15 cellular contexts compared by ENCODE assay signal in genomic region chr22:39493759-39494158, GRCh38. TPM values are rescaled to one million over a fixed set of nuclear protein-coding genes. Genes with fewer than 3 reads are reported as not detected.
DNase-seq lines count a peak whose midpoint lies in the region; ATAC-seq lines count a peak whose summit lies in the region.
"Had no signal": no experiment of that assay in that cellular context is flagged by ENCODE, and none has a peak within 500 bp of the region (broad histone marks: within the 10 kb centered on the region; RNA-seq: fewer than 3 reads in every experiment).

No MANE protein-coding gene starts in this region.

- H3K9me2 ChIP-seq in Karpas-422 (replicated peaks; ENCODE audit: insufficient read depth, low read length): no peaks in the 10 kb centered on the region

- H3K4me3 ChIP-seq in CD4-positive, alpha-beta memory T cell (ENCODE audit: low read length in 2 of 2): no peak overlapping the region
- no peak overlapping the region for H3K4me3 ChIP-seq in Karpas-422 (ENCODE audit: low read length)

- no peak overlapping the region for H3K4me2 ChIP-seq in Karpas-422 (ENCODE audit: low read depth, low read length, poor library complexity, severe bottlenecking)

- H3K4me3 Mint-ChIP-seq in CD4-positive, alpha-beta memory T cell: no peak overlapping the region
- H3K4me3 Mint-ChIP-seq: immature natural killer cell; stimulated activated naive CD8-positive, alpha-beta T cell treated with anti-CD3 and anti-CD28 coated beads, Interleukin-15, amount 100 ng/mL, for 72 hours; T-helper 1 cell treated with Interleukin-12 subunit alpha and Interleukin-12 subunit beta and Interleukin-4 antibody, amounts not matched to agents 30 μg/mL and 1 μg/mL, for 36 hours had no signal

- no peaks in the 10 kb centered on the region for H3K36me3 Mint-ChIP-seq in CD4-positive, alpha-beta memory T cell
- H3K36me3 Mint-ChIP-seq: immature natural killer cell, naive B cell had no signal

- H3K9me3 Mint-ChIP-seq in CD4-positive, alpha-beta memory T cell: no peaks in the 10 kb centered on the region
- H3K9me3 Mint-ChIP-seq: immature natural killer cell; naive B cell; stimulated activated naive CD8-positive, alpha-beta T cell treated with anti-CD3 and anti-CD28 coated beads, Interleukin-15, amount 100 ng/mL, for 72 hours; T-helper 1 cell treated with Interleukin-12 subunit alpha and Interleukin-12 subunit beta and Interleukin-4 antibody, amounts not matched to agents 30 μg/mL and 1 μg/mL, for 36 hours had no signal

- peaks cover 6% of the 10 kb centered on the region for H3K4me1 ChIP-seq in CD4-positive, alpha-beta memory T cell (ENCODE audit: insufficient read depth, low read length)
- H3K4me1 ChIP-seq in Karpas-422 (ENCODE audit: low read length): peaks cover 33% of the 10 kb centered on the region

- POLR2A ChIA-PET in CD4-positive, alpha-beta memory T cell (lab: Charles Lee; ENCODE audit: partially characterized antibody): interaction anchor here (1.0 to 6.5 kb wide), 7 partner anchors 9 to 174 kb away, joined by 3 to 83 read pairs (median 7); partner anchors contain the start of genes ATF4, MIEF1 and RPL3

- H4K20me1 ChIP-seq in Karpas-422 (ENCODE audit: insufficient read depth, low read depth, low read length): peaks cover 23% of the 10 kb centered on the region; the same call in 1 of the 2 replicates

- H3K9ac ChIP-seq in Karpas-422 (ENCODE audit: low read length): no peak overlapping the region

- H2AFZ ChIP-seq in Karpas-422 (ENCODE audit: low read length): no peak overlapping the region

- peaks cover 7% of the 10 kb centered on the region for H3K79me2 ChIP-seq in Karpas-422 (ENCODE audit: low read length)

- intact Hi-C loops in CD4-positive, alpha-beta memory T cell (cut with micrococcal nuclease): loop anchor here (1.0 kb wide), 2 partner anchors 21 to 531 kb away; no protein-coding TSS in a partner anchor
- intact Hi-C loops in Right ventricle myocardium inferior (cut with DNase I): loop anchor here (5.0 kb wide), 1 partner anchor 34 kb away; no protein-coding TSS in a partner anchor

- no peaks in the 10 kb centered on the region for H3K36me3 ChIP-seq in CD4-positive, alpha-beta memory T cell (ENCODE audit: insufficient read depth, low read length)
- H3K36me3 ChIP-seq in Karpas-422 (ENCODE audit: insufficient read depth, low read length): peaks cover 13% of the 10 kb centered on the region

- H3K27ac ChIP-seq in CD4-positive, alpha-beta memory T cell (ENCODE audit: low read depth, low read length): no peak overlapping the region
- peak overlapping the region; percentile 27; the same call in 1 of the 2 replicates for H3K27ac ChIP-seq in Karpas-422 (ENCODE audit: low read length)

- peaks cover 8 to 20% (median 13%) of the 10 kb centered on the region in 4 donors for H3K4me1 Mint-ChIP-seq in CD4-positive, alpha-beta memory T cell

- peak overlapping the region in 4 of 7 donors; percentile 2 to 45 (median 35) for H3K27ac Mint-ChIP-seq in CD4-positive, alpha-beta memory T cell
- H3K27ac Mint-ChIP-seq: immature natural killer cell; T-helper 1 cell treated with Interleukin-12 subunit alpha and Interleukin-12 subunit beta and Interleukin-4 antibody, amounts not matched to agents 30 μg/mL and 1 μg/mL, for 36 hours had no signal

- no peaks in the 10 kb centered on the region for H3K27me3 ChIP-seq in CD4-positive, alpha-beta memory T cell (ENCODE audit: insufficient read depth, low read length)
- H3K27me3 ChIP-seq in Karpas-422 (ENCODE audit: low read length): no peaks in the 10 kb centered on the region

- ATAC-seq in HG02571 (IDR thresholded peaks at IDR 0.05; ENCODE audit: unreplicated experiment) (no peak), Right ventricle myocardium inferior (no peak)

- CTCF ChIA-PET in CD4-positive, alpha-beta memory T cell (lab: Charles Lee; ENCODE audit: partially characterized antibody): interaction anchor here (0.5 to 11.6 kb wide), 24 partner anchors 8 to 854 kb away, joined by 3 to 345 read pairs (median 4); partner anchors contain the start of genes ATF4, MIEF1, RPS19BP1 and TAB1

- no peaks in the 10 kb centered on the region for H3K9me3 ChIP-seq in CD4-positive, alpha-beta memory T cell (ENCODE audit: control insufficient read depth in 1 of 2, low read length in 2 of 2)
- no peaks in the 10 kb centered on the region for H3K9me3 ChIP-seq in Karpas-422 (ENCODE audit: low read length)
- H3K9me3 ChIP-seq: Caco-2 had no signal

- no peaks in the 10 kb centered on the region for H3K27me3 Mint-ChIP-seq in CD4-positive, alpha-beta memory T cell
- H3K27me3 Mint-ChIP-seq: naive B cell; stimulated activated naive CD8-positive, alpha-beta T cell treated with anti-CD3 and anti-CD28 coated beads, Interleukin-15, amount 100 ng/mL, for 72 hours had no signal

- no peak for DNase-seq in CD4-positive, alpha-beta memory T cell
- DNase-seq in Karpas-422 (no peak), dedifferentiated amniotic fluid mesenchymal stem cell (ENCODE audit: extremely low spot score) (peak; percentile 79), myocyte (ENCODE audit: low read depth) (peak; percentile 67), Right ventricle myocardium inferior (ENCODE audit: missing footprints) (no peak), superior temporal gyrus (ENCODE audit: extremely low spot score) (no peak)
- no peak for DNase-seq in activated effector memory CD4-positive, alpha-beta T cell treated with Interleukin-2 at 50 U/mL for 16 hours
- DNase-seq: activated CD4-positive, alpha-beta T cell treated with anti-CD3 and anti-CD28 coated beads, Interleukin-2, amount 50 U/mL, for 1 hour; activated effector memory CD4-positive, alpha-beta T cell treated with anti-CD3 and anti-CD28 coated beads, Interleukin-2, amount 50 U/mL, for 16 hours; naive B cell had no signal

RNA-seq across cellular contexts. Expression of gene MIEF1, which starts 8.3 kb away (rescaled TPM):
- 10 to 100 TPM; 40.5 to 44.3 TPM for total RNA-seq in CD4-positive, alpha-beta memory T cell
- 10 to 100 TPM; 15.4 to 27.5 TPM for polyA plus RNA-seq in CD4-positive, alpha-beta memory T cell
- total RNA-seq in Karpas-422 (2014; rRNA removed; shearing (Covaris generic); ENCODE audit: low replicate concordance): 23.2 and 25.0 TPM in 2 replicates
- total RNA-seq in myocyte: 21.0 TPM in 2 replicates
- 20.3 TPM for polyA plus RNA-seq in myocyte (2012)
- total RNA-seq in Right ventricle myocardium inferior: 17.3 TPM

RNA-seq across cellular contexts. Expression of gene ATF4, which starts 26.6 kb away (rescaled TPM):
- total RNA-seq in CD4-positive, alpha-beta memory T cell: 100 to 1,000 TPM; 265 to 278 TPM
- 100 to 1,000 TPM in 1 of 2 donors, 10 to 100 TPM in 1; 44.4 to 109 TPM for polyA plus RNA-seq in CD4-positive, alpha-beta memory T cell
- total RNA-seq in Karpas-422 (2014; rRNA removed; shearing (Covaris generic); ENCODE audit: low replicate concordance): 543 and 666 TPM in 2 replicates
- total RNA-seq in myocyte (248 and 255 TPM in 2 replicates), Right ventricle myocardium inferior (204 TPM)
- polyA plus RNA-seq in myocyte (2012): 527 TPM

RNA-seq across cellular contexts. Expression of gene MGAT3, which starts 36.9 kb away (rescaled TPM):
- under 1 TPM; 0.19 to 0.73 TPM for total RNA-seq in CD4-positive, alpha-beta memory T cell
- polyA plus RNA-seq in CD4-positive, alpha-beta memory T cell: not detected
- 34.8 and 52.7 TPM in 2 replicates for total RNA-seq in Karpas-422 (2014; rRNA removed; shearing (Covaris generic); ENCODE audit: low replicate concordance)
- total RNA-seq in myocyte (not detected in 2 replicates), Right ventricle myocardium inferior (5.9 TPM)
- polyA plus RNA-seq in myocyte (2012): 0.10 TPM
- polyA plus RNA-seq: immature natural killer cell had no signal

RNA-seq across cellular contexts. Expression of gene RPS19BP1, which starts 38.8 kb away (rescaled TPM):
- total RNA-seq in CD4-positive, alpha-beta memory T cell: 10 to 100 TPM; 66.9 to 67.1 TPM
- 100 to 1,000 TPM; 103 to 112 TPM for polyA plus RNA-seq in CD4-positive, alpha-beta memory T cell
- total RNA-seq in Karpas-422 (2014; rRNA removed; shearing (Covaris generic); ENCODE audit: low replicate concordance): 91.1 and 198 TPM in 2 replicates
- total RNA-seq in myocyte (81.4 and 89.9 TPM in 2 replicates), Right ventricle myocardium inferior (61.9 TPM)
- 79.9 TPM for polyA plus RNA-seq in myocyte (2012)

Comparison
In these comparisons a context has a peak if more than half of its experiments do, and no peak if none do; other contexts are left out.
1. DNase-seq: peak in dedifferentiated amniotic fluid mesenchymal stem cell (single experiment) and myocyte (single experiment); none in CD4-positive, alpha-beta memory T cell (0 of 5), Karpas-422 (single experiment), activated effector memory CD4-positive, alpha-beta T cell treated with Interleukin-2 at 50 U/mL for 16 hours (single experiment), Right ventricle myocardium inferior (single experiment) and superior temporal gyrus (single experiment).